Comparison of ENCODE assay signal across 25 cellular contexts in genomic region chr21:41429305-41429704, GRCh38. TPM values are rescaled to one million over a fixed set of nuclear protein-coding genes. Genes with fewer than 3 reads are reported as not detected.
DNase-seq lines count a peak whose midpoint lies in the region; ATAC-seq, FAIRE-seq and TF ChIP-seq lines count a peak whose summit lies in the region.
"Had no signal": no experiment of that assay in that cellular context is flagged by ENCODE, and none has a peak within 500 bp of the region (broad histone marks: within the 10 kb centered on the region; RNA-seq: fewer than 3 reads in every experiment).

No MANE protein-coding gene starts in this region.

- peaks cover 88% of the 10 kb centered on the region for H3K36me3 Mint-ChIP-seq in activated CD8-positive, alpha-beta T cell treated with anti-CD3 and anti-CD28 coated beads, Interleukin-2, amount 10 ng/mL, durations not matched to agents 7 days and 5 days (ENCODE audit: low read depth)
- peaks cover 27% of the 10 kb centered on the region for H3K36me3 Mint-ChIP-seq in activated CD8-positive, alpha-beta T cell treated with anti-CD3 and anti-CD28 coated beads for 36 hours (ENCODE audit: low read depth)
- peaks cover 30% of the 10 kb centered on the region for H3K36me3 Mint-ChIP-seq in astrocyte (ENCODE audit: low read depth, unreplicated experiment)

- H3K9me3 Mint-ChIP-seq in activated CD8-positive, alpha-beta T cell treated with anti-CD3 and anti-CD28 coated beads, Interleukin-2, amount 10 ng/mL, durations not matched to agents 7 days and 5 days (ENCODE audit: insufficient read depth): no peaks in the 10 kb centered on the region
- peaks cover under 1% of the 10 kb centered on the region for H3K9me3 Mint-ChIP-seq in activated CD8-positive, alpha-beta T cell treated with anti-CD3 and anti-CD28 coated beads for 36 hours
- H3K9me3 Mint-ChIP-seq in astrocyte (ENCODE audit: unreplicated experiment): no peaks in the 10 kb centered on the region

- 0 out of 2 replicates have a peak, but pooled peaks cover 7% of the 10 kb centered on the region for H3K36me3 ChIP-seq in BLaER1
- H3K36me3 ChIP-seq in GM06990 (ENCODE audit: control insufficient read depth, insufficient read depth, low read length): peaks cover 41% of the 10 kb centered on the region
- no peaks in the 10 kb centered on the region for H3K36me3 ChIP-seq in astrocyte (ENCODE audit: insufficient read depth, low read length)

- TF ChIP-seq CTCF in activated CD8-positive, alpha-beta T cell treated with anti-CD3 and anti-CD28 coated beads for 36 hours (IDR thresholded peaks at IDR 0.05): no peak
- TF ChIP-seq CTCF in GM06990 (IDR thresholded peaks at IDR 0.05; ENCODE audit: insufficient read depth, low read length, poor library complexity, severe bottlenecking) (no peak), astrocyte (IDR thresholded peaks at IDR 0.05; ENCODE audit: insufficient read depth, low read depth, low read length) (no peak)

- H3K4me2 ChIP-seq in BLaER1: peak overlapping the region; percentile 93
- H3K4me2 ChIP-seq in astrocyte (ENCODE audit: low read length): no peak overlapping the region

- DNase-seq in activated CD8-positive, alpha-beta T cell treated with anti-CD3 and anti-CD28 coated beads, Interleukin-2, amount 10 ng/mL, durations not matched to agents 7 days and 5 days: no peak
- DNase-seq in activated CD8-positive, alpha-beta T cell treated with anti-CD3 and anti-CD28 coated beads for 36 hours: no peak
- DNase-seq in GM06990 (ENCODE audit: extremely low read depth, insufficient read length): no peak
- DNase-seq in astrocyte (ENCODE audit: low read depth): no peak
- DNase-seq in kidney tubule cell (ENCODE audit: low spot score): no peak
- DNase-seq: Calu3, DMS79 treated with DMSO at 0.1 percent for 48 hours, GF-D8, Karpas-422, NCI-H1092, NCI-H1436, NCI-H187, NCI-H2081 treated with DMSO at 0.1 percent for 48 hours, NCI-H2171, NCI-H226, NCI-H510A, NCI-H69, Right ventricle myocardium superior, RPMI8226 had no signal

- no peak overlapping the region for H3K4me3 ChIP-seq in BLaER1
- H3K4me3 ChIP-seq in GM06990 (replicated peaks; ENCODE audit: low read depth, low read length): peak overlapping the region; percentile 1; the same call in 1 of the 2 replicates
- H3K4me3 ChIP-seq in astrocyte (ENCODE audit: insufficient read depth, low read depth, low read length): no peak overlapping the region

- peak overlapping the region; percentile 50 for H3K27ac Mint-ChIP-seq in activated CD8-positive, alpha-beta T cell treated with anti-CD3 and anti-CD28 coated beads, Interleukin-2, amount 10 ng/mL, durations not matched to agents 7 days and 5 days
- no peak overlapping the region for H3K27ac Mint-ChIP-seq in activated CD8-positive, alpha-beta T cell treated with anti-CD3 and anti-CD28 coated beads for 36 hours
- no peak overlapping the region for H3K27ac Mint-ChIP-seq in astrocyte (ENCODE audit: unreplicated experiment)

- H2AFZ ChIP-seq in astrocyte (ENCODE audit: low read depth, low read length): no peak overlapping the region

- no peak for FAIRE-seq in astrocyte (lab: Jason Lieb, UNC)
- FAIRE-seq: H1 had no signal

- H3K27me3 Mint-ChIP-seq in activated CD8-positive, alpha-beta T cell treated with anti-CD3 and anti-CD28 coated beads, Interleukin-2, amount 10 ng/mL, durations not matched to agents 7 days and 5 days (ENCODE audit: low read depth): no peaks in the 10 kb centered on the region
- no peaks in the 10 kb centered on the region for H3K27me3 Mint-ChIP-seq in activated CD8-positive, alpha-beta T cell treated with anti-CD3 and anti-CD28 coated beads for 36 hours
- peaks cover 2% of the 10 kb centered on the region for H3K27me3 Mint-ChIP-seq in astrocyte (ENCODE audit: low read depth, unreplicated experiment)
- H3K27me3 Mint-ChIP-seq: B cell had no signal

- CTCF ChIA-PET in activated CD8-positive, alpha-beta T cell treated with anti-CD3 and anti-CD28 coated beads, Interleukin-2, amount 10 ng/mL, durations not matched to agents 7 days and 5 days (lab: Charles Lee): interaction anchor here (0.7 to 1.4 kb wide), 2 partner anchors 11 to 146 kb away, joined by 3 to 4 read pairs; no protein-coding TSS in a partner anchor
- CTCF ChIA-PET in activated CD8-positive, alpha-beta T cell treated with anti-CD3 and anti-CD28 coated beads for 36 hours (lab: Charles Lee): no interaction called here

- H3K4me1 Mint-ChIP-seq in activated CD8-positive, alpha-beta T cell treated with anti-CD3 and anti-CD28 coated beads, Interleukin-2, amount 10 ng/mL, durations not matched to agents 7 days and 5 days (ENCODE audit: low read depth): peaks cover 78% of the 10 kb centered on the region
- H3K4me1 Mint-ChIP-seq in activated CD8-positive, alpha-beta T cell treated with anti-CD3 and anti-CD28 coated beads for 36 hours (ENCODE audit: low read depth): peaks cover 18% of the 10 kb centered on the region
- H3K4me1 Mint-ChIP-seq in astrocyte (ENCODE audit: low read depth, unreplicated experiment): peaks cover 34% of the 10 kb centered on the region

- no peak overlapping the region for H3K27ac ChIP-seq in BLaER1
- no peak overlapping the region for H3K27ac ChIP-seq in astrocyte (ENCODE audit: low read depth, low read length)

- intact Hi-C loops in activated CD8-positive, alpha-beta T cell treated with anti-CD3 and anti-CD28 coated beads for 36 hours (cut with micrococcal nuclease): no loop called here

- peaks cover 12% of the 10 kb centered on the region for H3K9me3 ChIP-seq in BLaER1
- H3K9me3 ChIP-seq in astrocyte (ENCODE audit: insufficient read depth, low read depth, low read length): no peaks in the 10 kb centered on the region

- no peak for ATAC-seq in activated CD8-positive, alpha-beta T cell treated with anti-CD3 and anti-CD28 coated beads, Interleukin-2, amount 10 ng/mL, durations not matched to agents 7 days and 5 days
- ATAC-seq in activated CD8-positive, alpha-beta T cell treated with anti-CD3 and anti-CD28 coated beads for 36 hours: no peak
- no peak for ATAC-seq in HG03432 (IDR thresholded peaks at IDR 0.05; ENCODE audit: unreplicated experiment)
- ATAC-seq in GM19324 (IDR thresholded peaks at IDR 0.05; ENCODE audit: low FRiP score, unreplicated experiment): no peak
- ATAC-seq: HCT116 had no signal

- H3K79me2 ChIP-seq in astrocyte (ENCODE audit: insufficient read depth, low read length): no peaks in the 10 kb centered on the region

- H3K9ac ChIP-seq in BLaER1: no peak overlapping the region
- no peak overlapping the region for H3K9ac ChIP-seq in astrocyte (ENCODE audit: low read length)

- peak overlapping the region; percentile 94 for H3K4me3 Mint-ChIP-seq in activated CD8-positive, alpha-beta T cell treated with anti-CD3 and anti-CD28 coated beads, Interleukin-2, amount 10 ng/mL, durations not matched to agents 7 days and 5 days
- no peak overlapping the region for H3K4me3 Mint-ChIP-seq in activated CD8-positive, alpha-beta T cell treated with anti-CD3 and anti-CD28 coated beads for 36 hours
- peak overlapping the region; percentile 91 for H3K4me3 Mint-ChIP-seq in astrocyte (ENCODE audit: unreplicated experiment)

- peaks cover 83% of the 10 kb centered on the region for H3K4me1 ChIP-seq in BLaER1
- H3K4me1 ChIP-seq in astrocyte (ENCODE audit: insufficient read depth, low read length): peaks cover 9% of the 10 kb centered on the region

- H4K20me1 ChIP-seq in BLaER1: no peaks in the 10 kb centered on the region
- H4K20me1 ChIP-seq in astrocyte (ENCODE audit: insufficient read depth, low read length): no peaks in the 10 kb centered on the region

- H3K27me3 ChIP-seq in BLaER1: peaks cover 25% of the 10 kb centered on the region
- no peaks in the 10 kb centered on the region for H3K27me3 ChIP-seq in GM06990 (replicated peaks; ENCODE audit: control insufficient read depth, insufficient read depth, low read length)
- H3K27me3 ChIP-seq in astrocyte (ENCODE audit: insufficient read depth, low read length): peaks cover 10% of the 10 kb centered on the region

- POLR2A ChIA-PET in activated CD8-positive, alpha-beta T cell treated with anti-CD3 and anti-CD28 coated beads, Interleukin-2, amount 10 ng/mL, durations not matched to agents 7 days and 5 days (lab: Charles Lee): interaction anchor here (1.1 to 10.3 kb wide), 4 partner anchors 12 to 68 kb away, joined by 3 to 178 read pairs (median 54); partner anchors contain the start of gene MX2
- POLR2A ChIA-PET in activated CD8-positive, alpha-beta T cell treated with anti-CD3 and anti-CD28 coated beads for 36 hours (lab: Charles Lee): interaction anchor here (0.6 to 0.9 kb wide), 2 partner anchors 8 to 80 kb away, joined by 3 read pairs; no protein-coding TSS in a partner anchor

RNA-seq across cellular contexts. Expression of gene MX1, which starts 3.3 kb away (rescaled TPM):
- total RNA-seq in activated CD8-positive, alpha-beta T cell treated with anti-CD3 and anti-CD28 coated beads, Interleukin-2, amount 10 ng/mL, durations not matched to agents 7 days and 5 days: 100 to 1,000 TPM; 563 to 584 TPM
- 10 to 100 TPM; 39.4 to 40.0 TPM for total RNA-seq in activated CD8-positive, alpha-beta T cell treated with anti-CD3 and anti-CD28 coated beads for 36 hours
- 420 and 434 TPM in 2 replicates for total RNA-seq in astrocyte

Comparison
In these comparisons a context has a peak if more than half of its experiments do, and no peak if none do; other contexts are left out.
1. RNA of gene MX1, which starts 3.3 kb away (total RNA-seq): 563 to 584 TPM in activated CD8-positive, alpha-beta T cell treated with anti-CD3 and anti-CD28 coated beads, Interleukin-2, amount 10 ng/mL, durations not matched to agents 7 days and 5 days and 420 to 434 TPM in astrocyte; 39.4 to 40.0 TPM in activated CD8-positive, alpha-beta T cell treated with anti-CD3 and anti-CD28 coated beads for 36 hours; every median in the first group is over 10 times any median in the second.